Comparison of ENCODE assay signal across 15 cellular contexts in genomic region chr2:172944794-172945510, GRCh38.
DNase-seq lines count a peak whose midpoint lies in the region; ATAC-seq, FAIRE-seq and TF ChIP-seq lines count a peak whose summit lies in the region.
"Had no signal": no experiment of that assay in that cellular context is flagged by ENCODE, and none has a peak within 500 bp of the region (broad histone marks: within the 10 kb centered on the region; RNA-seq: fewer than 3 reads in every experiment).

No MANE protein-coding gene starts in this region.

- no peak overlapping the region for H2BK20ac ChIP-seq in H1 (ENCODE audit: low read length)

- no peak overlapping the region for H2BK15ac ChIP-seq in H1 (ENCODE audit: low read length)

- no peak overlapping the region for H3K4ac ChIP-seq in H1 (replicated peaks; ENCODE audit: insufficient read length, low read depth, low read length)

- H3K27me3 ChIP-seq in H1 (replicated peaks in 1 of 4; ENCODE audit: control insufficient read depth in 3 of 4, extremely low read depth in 1 of 4, insufficient read depth in 3 of 4, low read length in 3 of 4) = no peaks in the 10 kb centered on the region

- H3K36me3 ChIP-seq in H1 (ENCODE audit: control insufficient read depth in 2 of 4, insufficient read depth in 4 of 4, low read length in 3 of 4) = no peaks in the 10 kb centered on the region

- no peaks in the 10 kb centered on the region for H3K79me1 ChIP-seq in H1 (ENCODE audit: low read depth, low read length)

- peaks cover 4 to 8% of the 10 kb centered on the region in 2 donors for H3K9me3 Mint-ChIP-seq in activated T-cell treated with anti-CD3 and anti-CD28 coated beads, Interleukin-2, amount 50 U/mL, for 72 hours
- H3K9me3 Mint-ChIP-seq in HFFc6 = peaks cover 17% of the 10 kb centered on the region
- H3K9me3 Mint-ChIP-seq in stimulated activated naive CD8-positive, alpha-beta T cell treated with anti-CD3 and anti-CD28 coated beads, Interleukin-15, Interleukin-2, amounts not matched to agents 100 ng/mL and 50 ng/mL, for 24 hours = peaks cover 15% of the 10 kb centered on the region

- H3K56ac ChIP-seq in H1 (replicated peaks; ENCODE audit: insufficient read length, low read depth, low read length) = no peak overlapping the region

- no peak overlapping the region for H3K4me3 ChIP-seq in H1 (ENCODE audit: extremely low read depth in 1 of 4, insufficient read depth in 2 of 4, low read depth in 3 of 4, low read length in 4 of 4)

- no peak overlapping the region for H3K9ac ChIP-seq in H1 (replicated peaks in 1 of 4; ENCODE audit: extremely low read depth in 1 of 4, low read depth in 3 of 4, low read length in 3 of 4)

- H3K4me1 ChIP-seq in H1 (replicated peaks in 1 of 4; ENCODE audit: control insufficient read depth in 3 of 4, insufficient read depth in 4 of 4, low read length in 3 of 4) = peaks cover 0 to 8% (median 2%) of the 10 kb centered on the region in 4 experiments; a peak in 2 of 7 replicates

- no peak overlapping the region for H3K18ac ChIP-seq in H1 (ENCODE audit: extremely low read depth, low read length)

- H3K36me3 Mint-ChIP-seq in activated T-cell treated with anti-CD3 and anti-CD28 coated beads, Interleukin-2, amount 50 U/mL, for 72 hours (ENCODE audit: insufficient read depth in 2 of 2) = peaks cover under 1 to 13% of the 10 kb centered on the region in 2 donors
- peaks cover 11% of the 10 kb centered on the region for H3K36me3 Mint-ChIP-seq in HFFc6 (ENCODE audit: low read depth)
- H3K36me3 Mint-ChIP-seq in stimulated activated naive CD8-positive, alpha-beta T cell treated with anti-CD3 and anti-CD28 coated beads, Interleukin-15, Interleukin-2, amounts not matched to agents 100 ng/mL and 50 ng/mL, for 24 hours (ENCODE audit: low read depth) = peaks cover 13% of the 10 kb centered on the region

- no peaks in the 10 kb centered on the region for H3K27me3 Mint-ChIP-seq in activated T-cell treated with anti-CD3 and anti-CD28 coated beads, Interleukin-2, amount 50 U/mL, for 72 hours (ENCODE audit: low read depth)
- H3K27me3 Mint-ChIP-seq in HFFc6 (ENCODE audit: insufficient read depth) = peaks cover 5% of the 10 kb centered on the region; the same call in 1 of the 2 replicates
- H3K27me3 Mint-ChIP-seq in stimulated activated naive CD8-positive, alpha-beta T cell treated with anti-CD3 and anti-CD28 coated beads, Interleukin-15, Interleukin-2, amounts not matched to agents 100 ng/mL and 50 ng/mL, for 24 hours = peaks cover 10% of the 10 kb centered on the region

- DNase-seq in activated T-cell treated with anti-CD3 and anti-CD28 coated beads, Interleukin-2, amount 50 U/mL, for 72 hours = no peak
- no peak for DNase-seq in activated T-cell treated with anti-CD3 and anti-CD28 coated beads, Interleukin-2, amount 50 U/mL, for 1 hour
- DNase-seq in HFFc6 (no peak), H1 (ENCODE audit: low read depth in 1 of 2, low spot score in 2 of 2) (no peak), OCI-M1 (lab: John Stamatoyannopoulos, UW) (no peak), DMS79 (lab: John Stamatoyannopoulos, UW) (no peak)
- DNase-seq: GF-D8, KBM-7, NCI-H1092, NCI-H187, NCI-H446 treated with DMSO at 0.1 percent for 48 hours, NCI-H748 treated with DMSO at 0.1 percent for 48 hours had no signal

- H3K23ac ChIP-seq in H1 (ENCODE audit: insufficient read length) = no peak overlapping the region

- H3K14ac ChIP-seq in H1 (ENCODE audit: insufficient read length) = no peak overlapping the region

- no peak for FAIRE-seq in H1 (lab: Jason Lieb, UNC)

- no peaks in the 10 kb centered on the region for H3K79me2 ChIP-seq in H1 (ENCODE audit: control insufficient read depth in 1 of 2, insufficient read depth in 2 of 2, low read length in 2 of 2)

- no peak overlapping the region for H4K91ac ChIP-seq in H1 (replicated peaks; ENCODE audit: insufficient read length, low read length)

- no peak overlapping the region for H4K5ac ChIP-seq in H1 (ENCODE audit: insufficient read length, low read depth, low read length)

- CTCF ChIA-PET in H1 (lab: Charles Lee; ENCODE audit: partially characterized antibody) = interaction anchor here (0.7 to 1.4 kb wide), 3 partner anchors 10 to 17 kb away, joined by 3 read pairs; no protein-coding TSS in a partner anchor

- POLR2A ChIA-PET in H1 (lab: Charles Lee; ENCODE audit: partially characterized antibody) = no interaction called here

- WGBS in H1 (ENCODE audit: extremely low coverage in 1 of 2, insufficient coverage in 1 of 2, insufficient read length in 1 of 2, insufficient replicate concordance in 2 of 2, low coverage in 1 of 2, low lambda C conversion rate in 2 of 2, missing lambda C conversion rate in 1 of 2), 2 experiments = 73% methylated on average over 1 of the region's 1 CpG; no CpG with 5 or more reads in 1 of the 2 experiments

- no peak overlapping the region for H4K8ac ChIP-seq in H1 (ENCODE audit: extremely low read depth, insufficient read depth, low read length)

- H2AFZ ChIP-seq in H1 (ENCODE audit: low read length) = peak overlapping the region; percentile 25; the same call in 1 of the 2 replicates

- H3K27ac Mint-ChIP-seq in activated T-cell treated with anti-CD3 and anti-CD28 coated beads, Interleukin-2, amount 50 U/mL, for 72 hours = peak overlapping the region; percentile 42
- H3K27ac Mint-ChIP-seq in HFFc6 = no peak overlapping the region
- H3K27ac Mint-ChIP-seq in stimulated activated naive CD8-positive, alpha-beta T cell treated with anti-CD3 and anti-CD28 coated beads, Interleukin-15, Interleukin-2, amounts not matched to agents 100 ng/mL and 50 ng/mL, for 24 hours = peak overlapping the region; percentile 92

- peaks cover 32% of the 10 kb centered on the region for H3K4me1 Mint-ChIP-seq in activated T-cell treated with anti-CD3 and anti-CD28 coated beads, Interleukin-2, amount 50 U/mL, for 72 hours (ENCODE audit: low read depth)
- peaks cover 26% of the 10 kb centered on the region for H3K4me1 Mint-ChIP-seq in HFFc6 (ENCODE audit: low read depth)
- peaks cover 35% of the 10 kb centered on the region for H3K4me1 Mint-ChIP-seq in stimulated activated naive CD8-positive, alpha-beta T cell treated with anti-CD3 and anti-CD28 coated beads, Interleukin-15, Interleukin-2, amounts not matched to agents 100 ng/mL and 50 ng/mL, for 24 hours (ENCODE audit: low read depth)

- no peaks in the 10 kb centered on the region for H4K20me1 ChIP-seq in H1 (replicated peaks in 1 of 2; ENCODE audit: control insufficient read depth in 1 of 2, insufficient read depth in 2 of 2, low read length in 2 of 2)

- TF ChIP-seq POLR2A in H1 (IDR thresholded peaks at IDR 0.05; ENCODE audit: control extremely low read depth in 1 of 2, low read depth in 2 of 2, low read length in 2 of 2) = no peak

- no peak for TF ChIP-seq RAD21 in H1 (IDR thresholded peaks at IDR 0.05 in 1 of 2, conservative IDR thresholded peaks at IDR 0.05 in 1 of 2; ENCODE audit: low read depth in 2 of 2, low read length in 2 of 2)

- H3K4me2 ChIP-seq in H1 (ENCODE audit: insufficient read depth in 1 of 2, low read depth in 2 of 2, low read length in 2 of 2) = no peak overlapping the region

- H2BK120ac ChIP-seq in H1 (replicated peaks; ENCODE audit: low read depth, low read length) = no peak overlapping the region

- ATAC-seq in activated T-cell treated with anti-CD3 and anti-CD28 coated beads, Interleukin-2, amount 50 U/mL, for 72 hours (replicated peaks in 1 of 2) = peak in 1 of 2 donors; percentile 29
- ATAC-seq in GM21526 (IDR thresholded peaks at IDR 0.05; ENCODE audit: low FRiP score, unreplicated experiment) = no peak

- H3K9me3 ChIP-seq in H1 (ENCODE audit: insufficient read depth in 2 of 2, low read depth in 1 of 2, low read length in 1 of 2) = no peaks in the 10 kb centered on the region

- no peak overlapping the region for H2AK5ac ChIP-seq in H1 (ENCODE audit: low read depth, low read length)

- H3K23me2 ChIP-seq in H1 (ENCODE audit: low read depth, low read length) = no peaks in the 10 kb centered on the region

- TF ChIP-seq EP300 in H1 (IDR thresholded peaks at IDR 0.05; ENCODE audit: borderline replicate concordance in 1 of 2, low read depth in 2 of 2, low read length in 2 of 2) = no peak

- H2BK5ac ChIP-seq in H1 (ENCODE audit: low read depth, low read length) = no peak overlapping the region

- H2BK12ac ChIP-seq in H1 (ENCODE audit: low read depth, low read length) = no peak overlapping the region

- H3K4me3 Mint-ChIP-seq in activated T-cell treated with anti-CD3 and anti-CD28 coated beads, Interleukin-2, amount 50 U/mL, for 72 hours = peak overlapping the region in 1 of 2 donors; percentile 40
- peak overlapping the region; percentile 20; the same call in 1 of the 2 replicates for H3K4me3 Mint-ChIP-seq in HFFc6
- peak overlapping the region; percentile 50 for H3K4me3 Mint-ChIP-seq in stimulated activated naive CD8-positive, alpha-beta T cell treated with anti-CD3 and anti-CD28 coated beads, Interleukin-15, Interleukin-2, amounts not matched to agents 100 ng/mL and 50 ng/mL, for 24 hours

- TF ChIP-seq CTCF in HFFc6 (IDR thresholded peaks at IDR 0.05) (no peak), H1 (IDR thresholded peaks at IDR 0.05; ENCODE audit: control extremely low read depth in 1 of 3, insufficient read depth in 1 of 3, low read depth in 1 of 3, low read length in 3 of 3) (no peak)

- H3K27ac ChIP-seq in H1 (ENCODE audit: low read depth, low read length) = no peak overlapping the region
- H3K27ac ChIP-seq: HL-60 had no signal

TF ChIP-seq in H1, 55 proteins besides CTCF, POLR2A, EP300 and RAD21:
- no peak for TF ChIP-seq BCL11A (IDR thresholded peaks at IDR 0.05; ENCODE audit: low read depth in 2 of 2, low read length in 2 of 2)
